Comparison of ENCODE assay signal across 16 cellular contexts in genomic region chr13:113486698-113487097, GRCh38.
"Had no signal": no experiment of that assay in that cellular context is flagged by ENCODE, and none has a peak within 500 bp of the region (broad histone marks: within the 10 kb centered on the region; RNA-seq: fewer than 3 reads in every experiment).

No MANE protein-coding gene starts in this region.

- H3K36me3 ChIP-seq: lower lobe of right lung, prostate gland had no signal

- DNase-seq: activated CD8-positive, alpha-beta memory T cell treated with anti-CD3 and anti-CD28 coated beads, Interleukin-2, amount 50 U/mL, for 48 hours; activated CD8-positive, alpha-beta T cell treated with anti-CD3 and anti-CD28 coated beads, Interleukin-2, amount 10 ng/mL, durations not matched to agents 7 days and 5 days; activated naive CD4-positive, alpha-beta T cell; caudate nucleus; effector CD4-positive, alpha-beta T cell; hippocampal formation; lower lobe of right lung; naive thymus-derived CD4-positive, alpha-beta T cell; occipital lobe; stimulated activated CD4-positive, alpha-beta T cell treated with anti-CD3 and anti-CD28 coated beads, Interleukin-2, amount 100 ng/mL, for 48 hours; stimulated activated naive CD4-positive, alpha-beta T cell treated with Interleukin-2 at 50 U/mL for 16 hours; T1000; upper lobe of left lung had no signal

- H3K4me3 Mint-ChIP-seq: activated CD8-positive, alpha-beta T cell treated with anti-CD3 and anti-CD28 coated beads, Interleukin-2, amount 10 ng/mL, durations not matched to agents 7 days and 5 days had no signal

- H3K27ac ChIP-seq: coronary artery, gastroesophageal sphincter, lower lobe of right lung, prostate gland, upper lobe of left lung had no signal

- H3K27me3 Mint-ChIP-seq: naive thymus-derived CD4-positive, alpha-beta T cell had no signal

- H3K9me3 Mint-ChIP-seq: naive thymus-derived CD4-positive, alpha-beta T cell had no signal

- H3K9me3 ChIP-seq: gastroesophageal sphincter, lower lobe of right lung, prostate gland, upper lobe of left lung had no signal

- H3K4me1 ChIP-seq: prostate gland had no signal

- H3K4me3 ChIP-seq: coronary artery, gastroesophageal sphincter, lower lobe of right lung, prostate gland, upper lobe of left lung had no signal

- H3K27ac Mint-ChIP-seq: activated CD8-positive, alpha-beta T cell treated with anti-CD3 and anti-CD28 coated beads, Interleukin-2, amount 10 ng/mL, durations not matched to agents 7 days and 5 days had no signal

- H3K27me3 ChIP-seq: gastroesophageal sphincter, upper lobe of left lung had no signal

- ATAC-seq: activated CD8-positive, alpha-beta T cell treated with anti-CD3 and anti-CD28 coated beads, Interleukin-2, amount 10 ng/mL, durations not matched to agents 7 days and 5 days; gastroesophageal sphincter; lower lobe of right lung; naive thymus-derived CD4-positive, alpha-beta T cell had no signal
